In the genomic region with DNA sequence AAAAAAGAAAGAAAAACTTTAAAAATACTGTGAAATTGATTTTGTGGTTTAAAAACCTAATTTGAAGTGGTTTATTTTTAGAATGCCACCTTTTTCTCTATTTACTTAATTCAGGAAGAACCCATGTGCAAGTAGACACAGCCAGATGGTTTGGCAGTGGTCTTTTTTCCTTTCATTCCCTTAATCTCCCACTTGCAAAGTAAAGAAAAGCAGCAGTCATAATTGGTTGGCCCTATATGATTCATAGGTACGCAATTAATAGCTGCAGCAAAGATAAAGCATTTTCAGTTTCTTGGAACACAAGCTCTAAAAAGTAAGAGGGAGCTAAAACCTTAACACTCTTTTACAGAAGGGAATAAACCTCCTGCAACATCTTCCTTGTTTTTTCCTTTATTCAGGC, we compare ENCODE assay signal across 21 cellular contexts.
"Had no signal": no experiment of that assay in that cellular context is flagged by ENCODE, and none has a peak within 500 bp of the region (broad histone marks: within the 10 kb centered on the region; RNA-seq: fewer than 3 reads in every experiment).

No MANE protein-coding gene starts in this region.

- H3K27me3 ChIP-seq: gastroesophageal sphincter, stomach had no signal

- H3K36me3 ChIP-seq: gastroesophageal sphincter, left ventricle myocardium inferior, stomach, thoracic aorta had no signal

- DNase-seq: cerebellar nuclear complex; effector memory CD8-positive, alpha-beta T cell; erythroblast; glutamatergic neuron; kidney; left cardiac atrium; left ventricle myocardium inferior; mesendoderm; naive B cell; psoas muscle; retina; stimulated activated CD4-positive, alpha-beta T cell treated with anti-CD3 and anti-CD28 coated beads, Interleukin-12 subunit alpha, Interleukin-12 subunit beta, amount 100 ng/mL, for 4 hours; stimulated activated naive CD4-positive, alpha-beta T cell; stomach; substantia nigra; trophoblast cell had no signal

- ATAC-seq: effector memory CD8-positive, alpha-beta T cell; gastroesophageal sphincter; left cardiac atrium; psoas muscle; sciatic nerve had no signal

- FAIRE-seq: colon, kidney had no signal

- H3K4me3 ChIP-seq: gastroesophageal sphincter, left ventricle myocardium inferior, lung, psoas muscle, stomach, thoracic aorta had no signal

- H3K27ac ChIP-seq: gastroesophageal sphincter, left ventricle myocardium inferior, psoas muscle, thoracic aorta had no signal

- H3K4me1 ChIP-seq: gastroesophageal sphincter, left ventricle myocardium inferior, psoas muscle had no signal

- H3K9me3 ChIP-seq: gastroesophageal sphincter, psoas muscle, stomach, thoracic aorta had no signal
